Comparison of ENCODE assay signal across 8 cellular contexts in the genomic region with DNA sequence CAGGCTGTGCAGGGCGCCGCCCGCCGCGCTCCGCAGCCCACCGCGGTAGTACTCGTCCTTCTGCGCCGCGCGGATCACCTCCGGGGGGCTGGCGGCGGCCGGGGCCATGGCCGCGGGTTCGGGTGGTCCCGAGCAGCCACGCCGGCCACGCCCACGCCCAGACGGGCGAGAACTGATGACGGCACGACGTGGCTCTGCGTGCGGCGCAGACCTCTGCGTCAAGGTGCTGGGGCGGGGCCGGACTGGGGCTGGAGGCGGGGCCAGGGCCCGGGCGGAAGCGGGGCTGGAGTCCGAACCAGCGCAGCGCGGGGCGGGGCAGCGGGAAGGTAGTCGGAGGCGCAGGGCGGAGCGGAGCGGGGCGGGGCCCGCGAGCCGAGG. TPM values are rescaled to one million over a fixed set of nuclear protein-coding genes. Genes with fewer than 3 reads are reported as not detected.
DNase-seq lines count a peak whose midpoint lies in the region; ATAC-seq and TF ChIP-seq lines count a peak whose summit lies in the region.

A gene (minus strand): TSS at position 170 of the 378 bp plus-strand sequence. CDS start 62 bp downstream, at position 108.

- H3K36me3 ChIP-seq in spleen = peaks cover 0 to 30% (median 18%) of the 10 kb centered on the region in 6 donors

- peaks cover 29 to 70% (median 53%) of the 10 kb centered on the region in 6 donors for H3K4me1 ChIP-seq in spleen

- H3K4me3 ChIP-seq in AG09309 (ENCODE audit: control insufficient read depth, low read depth, low read length) (peak within 1 kb of the TSS; percentile 71), spleen (peak within 1 kb of the TSS; percentile 75 to 97 (median 86))

- intact Hi-C loops in spleen (cut with DNase I; ENCODE audit: low total_unique reads) = loop anchor here (5.0 kb wide), 1 partner anchor 135 kb away; no protein-coding TSS in a partner anchor

- DNase-seq in AG09309 (ENCODE audit: low read depth) (peak; percentile 64), NCI-H446 (lab: John Stamatoyannopoulos, UW) (peak; percentile 98 to 99), inferior parietal cortex (ENCODE audit: extremely low spot score) (peak; percentile 89), spleen (peak; percentile 100)
- DNase-seq in activated CD4-positive, CD25-positive, alpha-beta regulatory T cell treated with anti-CD3 and anti-CD28 coated beads, Interleukin-2, amount 50 U/mL, for 16 hours (ENCODE audit: low read depth, low spot score) = peak; percentile 96
- peak; percentile 97 for DNase-seq in central memory CD4-positive, alpha-beta T cell

- no peak for TF ChIP-seq CTCF in AG09309 (IDR thresholded peaks at IDR 0.05; ENCODE audit: control insufficient read depth, insufficient read depth, low read depth, low read length, missing control alignments)
- TF ChIP-seq CTCF in spleen (IDR thresholded peaks at IDR 0.05 in 8 of 11, conservative IDR thresholded peaks at IDR 0.05 in 3 of 11) = peak in 2 of 11 experiments; percentile 21 to 43

- 0 to 1% (median 0%) methylated on average over 5 to 55 of the region's 55 CpGs for WGBS in spleen, 5 donors

- ATAC-seq in GM19025 (IDR thresholded peaks at IDR 0.05; ENCODE audit: low read depth, unreplicated experiment) (peak; percentile 85), HG03280 (IDR thresholded peaks at IDR 0.05; ENCODE audit: unreplicated experiment) (peak; percentile 88)

- peak within 1 kb of the TSS; percentile 82 to 93 (median 89) for H3K27ac ChIP-seq in spleen

- no peaks in the 10 kb centered on the region for H3K9me3 ChIP-seq in spleen

- TF ChIP-seq POLR2A in spleen (IDR thresholded peaks at IDR 0.05) = peak in 2 of 3 donors; percentile 2 to 86

- H3K27me3 ChIP-seq in spleen (replicated peaks in 1 of 7) = peaks cover 0 to 24% (median 2%) of the 10 kb centered on the region in 7 donors

RNA-seq across cellular contexts. Expression of the gene that starts here (rescaled TPM):
- 10 to 100 TPM; 10.2 to 18.9 (median 16.3) TPM for total RNA-seq in spleen
- polyA plus RNA-seq in spleen = 10 to 100 TPM; 12.5 to 19.1 (median 13.0) TPM

Comparison
In these comparisons a context has a peak if more than half of its experiments do, and no peak if none do; other contexts are left out.
1. Peak in every context shown above with its lines: DNase-seq, ATAC-seq, H3K4me3 ChIP-seq and H3K27ac ChIP-seq.